In genomic region chr9:24936117-24936516, GRCh38 we compare ENCODE assay signal across 27 cellular contexts.
"Had no signal": no experiment of that assay in that cellular context is flagged by ENCODE, and none has a peak within 500 bp of the region (broad histone marks: within the 10 kb centered on the region; RNA-seq: fewer than 3 reads in every experiment).

No MANE protein-coding gene starts in this region.

- H3K4me1 Mint-ChIP-seq: naive thymus-derived CD4-positive, alpha-beta T cell; nephron; stimulated activated effector memory CD8-positive, alpha-beta T cell treated with anti-CD3 and anti-CD28 coated beads, Interleukin-12 subunit alpha, Interleukin-12 subunit beta, amount 100 ng/mL, for 72 hours had no signal

- H3K27me3 ChIP-seq: gastrocnemius medialis, heart right ventricle, left lung, ovary, sigmoid colon, tibial nerve, upper lobe of right lung, uterus had no signal

- H3K9me3 ChIP-seq: gastrocnemius medialis, ovary, psoas muscle, thoracic aorta, tibial nerve, upper lobe of right lung, uterus had no signal

- H3K27ac Mint-ChIP-seq: naive thymus-derived CD4-positive, alpha-beta T cell; nephron; stimulated activated effector memory CD8-positive, alpha-beta T cell treated with anti-CD3 and anti-CD28 coated beads, Interleukin-12 subunit alpha, Interleukin-12 subunit beta, amount 100 ng/mL, for 72 hours; stimulated activated naive CD8-positive, alpha-beta T cell treated with anti-CD3 and anti-CD28 coated beads, Interleukin-15, Interleukin-2, amounts not matched to agents 100 ng/mL and 50 ng/mL, for 24 hours had no signal

- H3K4me3 ChIP-seq: gastrocnemius medialis, heart right ventricle, left lung, ovary, psoas muscle, sigmoid colon, thoracic aorta, tibial nerve, upper lobe of right lung, uterus had no signal

- ATAC-seq: esophagus mucosa; gastrocnemius medialis; heart right ventricle; left cardiac atrium; left lung; naive thymus-derived CD4-positive, alpha-beta T cell; psoas muscle; right cardiac atrium; stimulated activated effector memory CD8-positive, alpha-beta T cell treated with anti-CD3 and anti-CD28 coated beads, Interleukin-12 subunit alpha, Interleukin-12 subunit beta, amount 100 ng/mL, for 72 hours; upper lobe of right lung had no signal

- H3K36me3 Mint-ChIP-seq: naive thymus-derived CD4-positive, alpha-beta T cell; stimulated activated effector memory CD8-positive, alpha-beta T cell treated with anti-CD3 and anti-CD28 coated beads, Interleukin-12 subunit alpha, Interleukin-12 subunit beta, amount 100 ng/mL, for 72 hours had no signal

- H3K9me3 Mint-ChIP-seq: nephron had no signal

- H3K4me1 ChIP-seq: gastrocnemius medialis, heart right ventricle, left lung, psoas muscle, sigmoid colon, tibial nerve, upper lobe of right lung, uterus had no signal

- H3K27ac ChIP-seq: epithelial cell of prostate, gastrocnemius medialis, heart right ventricle, left lung, ovary, psoas muscle, sigmoid colon, thoracic aorta, tibial nerve, upper lobe of right lung, uterus had no signal

- H3K27me3 Mint-ChIP-seq: naive thymus-derived CD4-positive, alpha-beta T cell; stimulated activated naive CD8-positive, alpha-beta T cell treated with anti-CD3 and anti-CD28 coated beads, Interleukin-15, Interleukin-2, amounts not matched to agents 100 ng/mL and 50 ng/mL, for 24 hours had no signal

- H3K4me3 Mint-ChIP-seq: naive thymus-derived CD4-positive, alpha-beta T cell; nephron; stimulated activated effector memory CD8-positive, alpha-beta T cell treated with anti-CD3 and anti-CD28 coated beads, Interleukin-12 subunit alpha, Interleukin-12 subunit beta, amount 100 ng/mL, for 72 hours; stimulated activated naive CD8-positive, alpha-beta T cell treated with anti-CD3 and anti-CD28 coated beads, Interleukin-15, Interleukin-2, amounts not matched to agents 100 ng/mL and 50 ng/mL, for 24 hours had no signal

- H3K36me3 ChIP-seq: gastrocnemius medialis, heart right ventricle, left lung, ovary, sigmoid colon, thoracic aorta, tibial nerve, upper lobe of right lung, uterus had no signal

- DNase-seq: cortex of kidney; foreskin fibroblast; gastrocnemius medialis; heart right ventricle; hippocampal formation; left cardiac atrium; left lung; mesendoderm; midbrain; naive thymus-derived CD4-positive, alpha-beta T cell; occipital lobe; ovary; posterior cingulate gyrus; psoas muscle; right cardiac atrium; sigmoid colon; stimulated activated CD4-positive, alpha-beta T cell treated with anti-CD3 and anti-CD28 coated beads, Interleukin-2, amount 100 ng/mL, for 24 hours; stimulated activated CD4-positive, alpha-beta T cell treated with anti-CD3 and anti-CD28 coated beads, Interleukin-4, amount 100 ng/mL, for 24 hours; upper lobe of right lung; uterus had no signal
